In the genomic region with DNA sequence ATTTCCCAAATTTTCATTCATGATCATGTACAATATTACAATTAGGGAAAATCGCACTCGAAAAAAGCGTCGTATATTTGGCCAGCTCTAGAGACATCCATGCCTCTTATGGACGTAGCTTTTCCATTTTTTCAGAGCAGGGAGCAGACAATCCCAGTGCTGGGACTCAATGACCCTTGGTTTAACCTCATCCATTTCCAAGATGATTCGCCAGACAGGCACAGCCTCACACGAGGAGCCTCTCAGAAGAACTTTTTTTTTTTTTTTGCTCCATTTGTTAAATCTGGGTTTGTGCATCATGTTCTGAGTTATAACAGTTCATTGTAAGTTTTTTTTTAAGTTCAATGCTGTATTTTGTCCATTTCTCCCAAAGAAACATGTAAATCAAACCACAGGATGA, we compare ENCODE assay signal across 1 cellular context.
TF ChIP-seq lines count a peak whose summit lies in the region.

No MANE protein-coding gene starts in this region.

TF ChIP-seq in GM23338, 12 proteins besides CTCF, POLR2A, EP300 and RAD21 (continued from another document):
- TF ChIP-seq, protein P1, sequence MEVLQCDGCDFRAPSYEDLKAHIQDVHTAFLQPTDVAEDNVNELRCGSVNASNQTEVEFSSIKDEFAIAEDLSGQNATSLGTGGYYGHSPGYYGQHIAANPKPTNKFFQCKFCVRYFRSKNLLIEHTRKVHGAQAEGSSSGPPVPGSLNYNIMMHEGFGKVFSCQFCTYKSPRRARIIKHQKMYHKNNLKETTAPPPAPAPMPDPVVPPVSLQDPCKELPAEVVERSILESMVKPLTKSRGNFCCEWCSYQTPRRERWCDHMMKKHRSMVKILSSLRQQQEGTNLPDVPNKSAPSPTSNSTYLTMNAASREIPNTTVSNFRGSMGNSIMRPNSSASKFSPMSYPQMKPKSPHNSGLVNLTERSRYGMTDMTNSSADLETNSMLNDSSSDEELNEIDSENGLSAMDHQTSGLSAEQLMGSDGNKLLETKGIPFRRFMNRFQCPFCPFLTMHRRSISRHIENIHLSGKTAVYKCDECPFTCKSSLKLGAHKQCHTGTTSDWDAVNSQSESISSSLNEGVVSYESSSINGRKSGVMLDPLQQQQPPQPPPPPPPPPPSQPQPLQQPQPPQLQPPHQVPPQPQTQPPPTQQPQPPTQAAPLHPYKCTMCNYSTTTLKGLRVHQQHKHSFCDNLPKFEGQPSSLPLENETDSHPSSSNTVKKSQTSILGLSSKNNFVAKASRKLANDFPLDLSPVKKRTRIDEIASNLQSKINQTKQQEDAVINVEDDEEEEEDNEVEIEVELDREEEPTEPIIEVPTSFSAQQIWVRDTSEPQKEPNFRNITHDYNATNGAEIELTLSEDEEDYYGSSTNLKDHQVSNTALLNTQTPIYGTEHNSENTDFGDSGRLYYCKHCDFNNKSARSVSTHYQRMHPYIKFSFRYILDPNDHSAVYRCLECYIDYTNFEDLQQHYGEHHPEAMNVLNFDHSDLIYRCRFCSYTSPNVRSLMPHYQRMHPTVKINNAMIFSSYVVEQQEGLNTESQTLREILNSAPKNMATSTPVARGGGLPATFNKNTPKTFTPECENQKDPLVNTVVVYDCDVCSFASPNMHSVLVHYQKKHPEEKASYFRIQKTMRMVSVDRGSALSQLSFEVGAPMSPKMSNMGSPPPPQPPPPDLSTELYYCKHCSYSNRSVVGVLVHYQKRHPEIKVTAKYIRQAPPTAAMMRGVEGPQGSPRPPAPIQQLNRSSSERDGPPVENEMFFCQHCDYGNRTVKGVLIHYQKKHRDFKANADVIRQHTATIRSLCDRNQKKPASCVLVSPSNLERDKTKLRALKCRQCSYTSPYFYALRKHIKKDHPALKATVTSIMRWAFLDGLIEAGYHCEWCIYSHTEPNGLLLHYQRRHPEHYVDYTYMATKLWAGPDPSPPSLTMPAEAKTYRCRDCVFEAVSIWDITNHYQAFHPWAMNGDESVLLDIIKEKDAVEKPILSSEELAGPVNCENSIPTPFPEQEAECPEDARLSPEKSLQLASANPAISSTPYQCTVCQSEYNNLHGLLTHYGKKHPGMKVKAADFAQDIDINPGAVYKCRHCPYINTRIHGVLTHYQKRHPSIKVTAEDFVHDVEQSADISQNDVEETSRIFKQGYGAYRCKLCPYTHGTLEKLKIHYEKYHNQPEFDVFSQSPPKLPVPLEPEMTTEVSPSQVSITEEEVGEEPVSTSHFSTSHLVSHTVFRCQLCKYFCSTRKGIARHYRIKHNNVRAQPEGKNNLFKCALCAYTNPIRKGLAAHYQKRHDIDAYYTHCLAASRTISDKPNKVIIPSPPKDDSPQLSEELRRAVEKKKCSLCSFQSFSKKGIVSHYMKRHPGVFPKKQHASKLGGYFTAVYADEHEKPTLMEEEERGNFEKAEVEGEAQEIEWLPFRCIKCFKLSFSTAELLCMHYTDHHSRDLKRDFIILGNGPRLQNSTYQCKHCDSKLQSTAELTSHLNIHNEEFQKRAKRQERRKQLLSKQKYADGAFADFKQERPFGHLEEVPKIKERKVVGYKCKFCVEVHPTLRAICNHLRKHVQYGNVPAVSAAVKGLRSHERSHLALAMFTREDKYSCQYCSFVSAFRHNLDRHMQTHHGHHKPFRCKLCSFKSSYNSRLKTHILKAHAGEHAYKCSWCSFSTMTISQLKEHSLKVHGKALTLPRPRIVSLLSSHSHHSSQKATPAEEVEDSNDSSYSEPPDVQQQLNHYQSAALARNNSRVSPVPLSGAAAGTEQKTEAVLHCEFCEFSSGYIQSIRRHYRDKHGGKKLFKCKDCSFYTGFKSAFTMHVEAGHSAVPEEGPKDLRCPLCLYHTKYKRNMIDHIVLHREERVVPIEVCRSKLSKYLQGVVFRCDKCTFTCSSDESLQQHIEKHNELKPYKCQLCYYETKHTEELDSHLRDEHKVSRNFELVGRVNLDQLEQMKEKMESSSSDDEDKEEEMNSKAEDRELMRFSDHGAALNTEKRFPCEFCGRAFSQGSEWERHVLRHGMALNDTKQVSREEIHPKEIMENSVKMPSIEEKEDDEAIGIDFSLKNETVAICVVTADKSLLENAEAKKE (CRISPR knock-in tag; IDR thresholded peaks at IDR 0.05): no peak
- TF ChIP-seq CREB1 (CRISPR knock-in tag; IDR thresholded peaks at IDR 0.05; ENCODE audit: low read depth) (no peak), NANOG (IDR thresholded peaks at IDR 0.05; ENCODE audit: borderline replicate concordance) (no peak)
